Comparison of ENCODE assay signal across 2 cellular contexts in the genomic region with DNA sequence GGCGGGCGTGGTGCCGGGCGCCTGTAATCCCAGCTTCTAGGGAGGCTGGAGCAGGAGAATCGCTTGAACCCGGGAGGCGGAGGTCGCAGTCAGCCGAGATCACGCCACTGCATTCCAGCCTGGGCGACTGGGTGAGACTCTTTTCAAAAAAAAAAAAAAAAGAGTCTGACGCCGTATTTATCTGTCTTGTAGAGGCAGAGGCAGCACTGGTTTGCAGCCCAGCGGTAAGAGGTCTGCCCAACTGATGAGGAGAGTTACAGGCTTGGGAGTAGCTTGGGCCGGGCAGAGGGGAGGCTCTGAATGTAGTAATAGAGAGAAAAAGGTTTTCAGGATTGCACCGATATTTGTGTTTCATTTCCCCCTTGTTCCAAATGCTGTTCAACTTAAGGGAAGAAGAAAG.
TF ChIP-seq lines count a peak whose summit lies in the region.

No MANE protein-coding gene starts in this region.

TF ChIP-seq in A549, 52 proteins besides CTCF, POLR2A, EP300 and RAD21 (continued from another document):
- TF ChIP-seq TP53 (CRISPR knock-in tag; IDR thresholded peaks at IDR 0.05) (no peak), EHMT2 (IDR thresholded peaks at IDR 0.05; ENCODE audit: low read depth) (no peak), HOXA7 (CRISPR knock-in tag; IDR thresholded peaks at IDR 0.05) (no peak), HDAC2 (IDR thresholded peaks at IDR 0.05) (no peak), HOXB5 (CRISPR knock-in tag; IDR thresholded peaks at IDR 0.05) (no peak)
- TF ChIP-seq, protein P1, sequence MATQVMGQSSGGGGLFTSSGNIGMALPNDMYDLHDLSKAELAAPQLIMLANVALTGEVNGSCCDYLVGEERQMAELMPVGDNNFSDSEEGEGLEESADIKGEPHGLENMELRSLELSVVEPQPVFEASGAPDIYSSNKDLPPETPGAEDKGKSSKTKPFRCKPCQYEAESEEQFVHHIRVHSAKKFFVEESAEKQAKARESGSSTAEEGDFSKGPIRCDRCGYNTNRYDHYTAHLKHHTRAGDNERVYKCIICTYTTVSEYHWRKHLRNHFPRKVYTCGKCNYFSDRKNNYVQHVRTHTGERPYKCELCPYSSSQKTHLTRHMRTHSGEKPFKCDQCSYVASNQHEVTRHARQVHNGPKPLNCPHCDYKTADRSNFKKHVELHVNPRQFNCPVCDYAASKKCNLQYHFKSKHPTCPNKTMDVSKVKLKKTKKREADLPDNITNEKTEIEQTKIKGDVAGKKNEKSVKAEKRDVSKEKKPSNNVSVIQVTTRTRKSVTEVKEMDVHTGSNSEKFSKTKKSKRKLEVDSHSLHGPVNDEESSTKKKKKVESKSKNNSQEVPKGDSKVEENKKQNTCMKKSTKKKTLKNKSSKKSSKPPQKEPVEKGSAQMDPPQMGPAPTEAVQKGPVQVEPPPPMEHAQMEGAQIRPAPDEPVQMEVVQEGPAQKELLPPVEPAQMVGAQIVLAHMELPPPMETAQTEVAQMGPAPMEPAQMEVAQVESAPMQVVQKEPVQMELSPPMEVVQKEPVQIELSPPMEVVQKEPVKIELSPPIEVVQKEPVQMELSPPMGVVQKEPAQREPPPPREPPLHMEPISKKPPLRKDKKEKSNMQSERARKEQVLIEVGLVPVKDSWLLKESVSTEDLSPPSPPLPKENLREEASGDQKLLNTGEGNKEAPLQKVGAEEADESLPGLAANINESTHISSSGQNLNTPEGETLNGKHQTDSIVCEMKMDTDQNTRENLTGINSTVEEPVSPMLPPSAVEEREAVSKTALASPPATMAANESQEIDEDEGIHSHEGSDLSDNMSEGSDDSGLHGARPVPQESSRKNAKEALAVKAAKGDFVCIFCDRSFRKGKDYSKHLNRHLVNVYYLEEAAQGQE (IDR thresholded peaks at IDR 0.05): no peak

TF ChIP-seq in GM23338, 12 proteins besides CTCF, POLR2A, EP300 and RAD21 (continued from another document):
- TF ChIP-seq, protein P1 (IDR thresholded peaks at IDR 0.05; ENCODE audit: unreplicated experiment): no peak
- TF ChIP-seq ZNF331 (CRISPR knock-in tag; IDR thresholded peaks at IDR 0.05; ENCODE audit: low read depth) (no peak), CREB1 (CRISPR knock-in tag; IDR thresholded peaks at IDR 0.05; ENCODE audit: low read depth) (no peak), EZH2 (IDR thresholded peaks at IDR 0.05; ENCODE audit: low read depth, unreplicated experiment) (no peak), NANOG (IDR thresholded peaks at IDR 0.05; ENCODE audit: borderline replicate concordance) (no peak)
- TF ChIP-seq, protein P2, sequence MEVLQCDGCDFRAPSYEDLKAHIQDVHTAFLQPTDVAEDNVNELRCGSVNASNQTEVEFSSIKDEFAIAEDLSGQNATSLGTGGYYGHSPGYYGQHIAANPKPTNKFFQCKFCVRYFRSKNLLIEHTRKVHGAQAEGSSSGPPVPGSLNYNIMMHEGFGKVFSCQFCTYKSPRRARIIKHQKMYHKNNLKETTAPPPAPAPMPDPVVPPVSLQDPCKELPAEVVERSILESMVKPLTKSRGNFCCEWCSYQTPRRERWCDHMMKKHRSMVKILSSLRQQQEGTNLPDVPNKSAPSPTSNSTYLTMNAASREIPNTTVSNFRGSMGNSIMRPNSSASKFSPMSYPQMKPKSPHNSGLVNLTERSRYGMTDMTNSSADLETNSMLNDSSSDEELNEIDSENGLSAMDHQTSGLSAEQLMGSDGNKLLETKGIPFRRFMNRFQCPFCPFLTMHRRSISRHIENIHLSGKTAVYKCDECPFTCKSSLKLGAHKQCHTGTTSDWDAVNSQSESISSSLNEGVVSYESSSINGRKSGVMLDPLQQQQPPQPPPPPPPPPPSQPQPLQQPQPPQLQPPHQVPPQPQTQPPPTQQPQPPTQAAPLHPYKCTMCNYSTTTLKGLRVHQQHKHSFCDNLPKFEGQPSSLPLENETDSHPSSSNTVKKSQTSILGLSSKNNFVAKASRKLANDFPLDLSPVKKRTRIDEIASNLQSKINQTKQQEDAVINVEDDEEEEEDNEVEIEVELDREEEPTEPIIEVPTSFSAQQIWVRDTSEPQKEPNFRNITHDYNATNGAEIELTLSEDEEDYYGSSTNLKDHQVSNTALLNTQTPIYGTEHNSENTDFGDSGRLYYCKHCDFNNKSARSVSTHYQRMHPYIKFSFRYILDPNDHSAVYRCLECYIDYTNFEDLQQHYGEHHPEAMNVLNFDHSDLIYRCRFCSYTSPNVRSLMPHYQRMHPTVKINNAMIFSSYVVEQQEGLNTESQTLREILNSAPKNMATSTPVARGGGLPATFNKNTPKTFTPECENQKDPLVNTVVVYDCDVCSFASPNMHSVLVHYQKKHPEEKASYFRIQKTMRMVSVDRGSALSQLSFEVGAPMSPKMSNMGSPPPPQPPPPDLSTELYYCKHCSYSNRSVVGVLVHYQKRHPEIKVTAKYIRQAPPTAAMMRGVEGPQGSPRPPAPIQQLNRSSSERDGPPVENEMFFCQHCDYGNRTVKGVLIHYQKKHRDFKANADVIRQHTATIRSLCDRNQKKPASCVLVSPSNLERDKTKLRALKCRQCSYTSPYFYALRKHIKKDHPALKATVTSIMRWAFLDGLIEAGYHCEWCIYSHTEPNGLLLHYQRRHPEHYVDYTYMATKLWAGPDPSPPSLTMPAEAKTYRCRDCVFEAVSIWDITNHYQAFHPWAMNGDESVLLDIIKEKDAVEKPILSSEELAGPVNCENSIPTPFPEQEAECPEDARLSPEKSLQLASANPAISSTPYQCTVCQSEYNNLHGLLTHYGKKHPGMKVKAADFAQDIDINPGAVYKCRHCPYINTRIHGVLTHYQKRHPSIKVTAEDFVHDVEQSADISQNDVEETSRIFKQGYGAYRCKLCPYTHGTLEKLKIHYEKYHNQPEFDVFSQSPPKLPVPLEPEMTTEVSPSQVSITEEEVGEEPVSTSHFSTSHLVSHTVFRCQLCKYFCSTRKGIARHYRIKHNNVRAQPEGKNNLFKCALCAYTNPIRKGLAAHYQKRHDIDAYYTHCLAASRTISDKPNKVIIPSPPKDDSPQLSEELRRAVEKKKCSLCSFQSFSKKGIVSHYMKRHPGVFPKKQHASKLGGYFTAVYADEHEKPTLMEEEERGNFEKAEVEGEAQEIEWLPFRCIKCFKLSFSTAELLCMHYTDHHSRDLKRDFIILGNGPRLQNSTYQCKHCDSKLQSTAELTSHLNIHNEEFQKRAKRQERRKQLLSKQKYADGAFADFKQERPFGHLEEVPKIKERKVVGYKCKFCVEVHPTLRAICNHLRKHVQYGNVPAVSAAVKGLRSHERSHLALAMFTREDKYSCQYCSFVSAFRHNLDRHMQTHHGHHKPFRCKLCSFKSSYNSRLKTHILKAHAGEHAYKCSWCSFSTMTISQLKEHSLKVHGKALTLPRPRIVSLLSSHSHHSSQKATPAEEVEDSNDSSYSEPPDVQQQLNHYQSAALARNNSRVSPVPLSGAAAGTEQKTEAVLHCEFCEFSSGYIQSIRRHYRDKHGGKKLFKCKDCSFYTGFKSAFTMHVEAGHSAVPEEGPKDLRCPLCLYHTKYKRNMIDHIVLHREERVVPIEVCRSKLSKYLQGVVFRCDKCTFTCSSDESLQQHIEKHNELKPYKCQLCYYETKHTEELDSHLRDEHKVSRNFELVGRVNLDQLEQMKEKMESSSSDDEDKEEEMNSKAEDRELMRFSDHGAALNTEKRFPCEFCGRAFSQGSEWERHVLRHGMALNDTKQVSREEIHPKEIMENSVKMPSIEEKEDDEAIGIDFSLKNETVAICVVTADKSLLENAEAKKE (CRISPR knock-in tag; IDR thresholded peaks at IDR 0.05): no peak
TF ChIP-seq in GM23338: peak in this region for 0.
